Comparison of ENCODE assay signal across 8 cellular contexts in the genomic region with DNA sequence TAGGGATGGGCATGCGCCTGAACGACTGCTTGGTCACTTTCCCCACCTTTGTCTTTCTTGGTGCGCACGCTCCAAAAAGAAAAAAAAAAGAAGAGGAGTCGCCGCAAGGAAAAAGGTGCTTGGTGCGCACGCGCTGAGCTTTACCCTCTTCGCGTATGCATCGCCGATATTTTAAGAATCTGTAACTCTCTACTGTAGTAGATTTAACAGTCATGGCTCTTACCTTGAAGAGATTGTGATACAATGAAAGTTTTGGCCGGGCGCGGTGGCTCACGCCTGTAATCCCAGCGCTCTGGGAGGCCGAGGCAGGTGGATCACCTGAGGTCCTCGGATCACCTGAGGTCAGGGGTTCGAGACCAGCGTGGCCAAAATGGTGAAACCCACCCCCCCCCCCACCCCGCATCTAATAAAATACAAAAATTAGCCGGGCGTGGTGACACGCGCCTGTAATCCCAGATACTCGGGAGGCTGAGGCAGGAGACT. TPM values are rescaled to one million over a fixed set of nuclear protein-coding genes. Genes with fewer than 3 reads are reported as not detected.
DNase-seq lines count a peak whose midpoint lies in the region; ATAC-seq, FAIRE-seq and TF ChIP-seq lines count a peak whose summit lies in the region.

No MANE protein-coding gene starts in this region.

- no peaks in the 10 kb centered on the region for H3K9me3 Mint-ChIP-seq in activated CD8-positive, alpha-beta memory T cell treated with anti-CD3 and anti-CD28 coated beads, Interleukin-2, amount 10 ng/mL, durations not matched to agents 7 days and 5 days (ENCODE audit: low read depth)
- H3K9me3 Mint-ChIP-seq in activated naive CD8-positive, alpha-beta T cell treated with anti-CD3 and anti-CD28 coated beads, Interleukin-2, amount 50 U/mL, for 24 hours: no peaks in the 10 kb centered on the region

- DNase-seq in activated CD8-positive, alpha-beta memory T cell treated with anti-CD3 and anti-CD28 coated beads, Interleukin-2, amount 10 ng/mL, durations not matched to agents 7 days and 5 days: no peak
- no peak for DNase-seq in activated CD8-positive, alpha-beta memory T cell treated with anti-CD3 and anti-CD28 coated beads for 24 hours
- no peak for DNase-seq in activated naive CD8-positive, alpha-beta T cell treated with anti-CD3 and anti-CD28 coated beads, Interleukin-2, amount 50 U/mL, for 24 hours
- DNase-seq in kidney (no peak), testis (no peak), RKO (ENCODE audit: low spot score) (no peak), kidney glomerular epithelial cell (lab: John Stamatoyannopoulos, UW) (no peak)
- DNase-seq in activated CD4-positive, CD25-positive, alpha-beta regulatory T cell treated with anti-CD3 and anti-CD28 coated beads, Interleukin-2, amount 50 U/mL, for 72 hours: no peak

- H3K36me3 ChIP-seq in kidney (ENCODE audit: control insufficient read depth in 1 of 2, insufficient read depth in 2 of 2, low read length in 2 of 2) (peaks cover 0 to 3% of the 10 kb centered on the region in 2 donors), testis (ENCODE audit: low read depth, missing control alignments) (no peaks in the 10 kb centered on the region)

- H3K9me3 ChIP-seq in kidney (ENCODE audit: control insufficient read depth in 1 of 2, low read length in 2 of 2): no peaks in the 10 kb centered on the region
- H3K9me3 ChIP-seq in testis: no peaks in the 10 kb centered on the region

- peaks cover 17 to 22% of the 10 kb centered on the region in 2 donors for H3K4me1 ChIP-seq in kidney (ENCODE audit: control insufficient read depth in 1 of 2, insufficient read depth in 1 of 2, low read depth in 1 of 2, low read length in 2 of 2)
- peaks cover 23% of the 10 kb centered on the region for H3K4me1 ChIP-seq in testis

- H3K36me3 Mint-ChIP-seq in activated CD8-positive, alpha-beta memory T cell treated with anti-CD3 and anti-CD28 coated beads, Interleukin-2, amount 10 ng/mL, durations not matched to agents 7 days and 5 days: peaks cover 5% of the 10 kb centered on the region
- H3K36me3 Mint-ChIP-seq in activated naive CD8-positive, alpha-beta T cell treated with anti-CD3 and anti-CD28 coated beads, Interleukin-2, amount 50 U/mL, for 24 hours (ENCODE audit: low read depth): peaks cover 17% of the 10 kb centered on the region

- no peaks in the 10 kb centered on the region for H3K27me3 ChIP-seq in testis

- no peak for TF ChIP-seq POLR2A in testis (IDR thresholded peaks at IDR 0.05)

- CTCF ChIA-PET in activated CD8-positive, alpha-beta memory T cell treated with anti-CD3 and anti-CD28 coated beads, Interleukin-2, amount 10 ng/mL, durations not matched to agents 7 days and 5 days (lab: Charles Lee): interaction anchor here (0.6 to 6.0 kb wide), 23 partner anchors 10 to 580 kb away, joined by 3 to 58 read pairs (median 4); a partner anchor contains a TSS

- peak overlapping the region; percentile 87 for H3K27ac Mint-ChIP-seq in activated CD8-positive, alpha-beta memory T cell treated with anti-CD3 and anti-CD28 coated beads, Interleukin-2, amount 10 ng/mL, durations not matched to agents 7 days and 5 days
- peak overlapping the region; percentile 95 for H3K27ac Mint-ChIP-seq in activated naive CD8-positive, alpha-beta T cell treated with anti-CD3 and anti-CD28 coated beads, Interleukin-2, amount 50 U/mL, for 24 hours

- WGBS in testis, 2 donors: 3% methylated on average over 25 to 28 of the region's 28 CpGs

- peak overlapping the region; percentile 77 for H3K4me3 Mint-ChIP-seq in activated CD8-positive, alpha-beta memory T cell treated with anti-CD3 and anti-CD28 coated beads, Interleukin-2, amount 10 ng/mL, durations not matched to agents 7 days and 5 days
- peak overlapping the region; percentile 89 for H3K4me3 Mint-ChIP-seq in activated naive CD8-positive, alpha-beta T cell treated with anti-CD3 and anti-CD28 coated beads, Interleukin-2, amount 50 U/mL, for 24 hours

- no peaks in the 10 kb centered on the region for H3K27me3 Mint-ChIP-seq in activated CD8-positive, alpha-beta memory T cell treated with anti-CD3 and anti-CD28 coated beads, Interleukin-2, amount 10 ng/mL, durations not matched to agents 7 days and 5 days
- H3K27me3 Mint-ChIP-seq in activated naive CD8-positive, alpha-beta T cell treated with anti-CD3 and anti-CD28 coated beads, Interleukin-2, amount 50 U/mL, for 24 hours: peaks cover 1% of the 10 kb centered on the region

- TF ChIP-seq CTCF in kidney (IDR thresholded peaks at IDR 0.05; ENCODE audit: borderline replicate concordance, extremely low read depth, insufficient read depth) (peak; percentile 1), testis (IDR thresholded peaks at IDR 0.05) (no peak)

- no peak for ATAC-seq in activated CD8-positive, alpha-beta memory T cell treated with anti-CD3 and anti-CD28 coated beads, Interleukin-2, amount 10 ng/mL, durations not matched to agents 7 days and 5 days
- no peak for ATAC-seq in activated naive CD8-positive, alpha-beta T cell treated with anti-CD3 and anti-CD28 coated beads, Interleukin-2, amount 50 U/mL, for 24 hours

- H3K4me1 Mint-ChIP-seq in activated CD8-positive, alpha-beta memory T cell treated with anti-CD3 and anti-CD28 coated beads, Interleukin-2, amount 10 ng/mL, durations not matched to agents 7 days and 5 days: peaks cover 30% of the 10 kb centered on the region
- peaks cover 38% of the 10 kb centered on the region for H3K4me1 Mint-ChIP-seq in activated naive CD8-positive, alpha-beta T cell treated with anti-CD3 and anti-CD28 coated beads, Interleukin-2, amount 50 U/mL, for 24 hours

- FAIRE-seq in kidney (lab: Jason Lieb, UNC): no peak

- H3K27ac ChIP-seq in kidney (ENCODE audit: low read depth in 2 of 2, low read length in 2 of 2) (peak overlapping the region; percentile 76 to 87), testis (peak overlapping the region; percentile 81 to 96)

- intact Hi-C loops in kidney (cut with DNase I): no loop called here
- intact Hi-C loops in testis (cut with DNase I; ENCODE audit: low total_unique reads): no loop called here

- peak overlapping the region in 1 of 2 donors; percentile 67 for H3K9ac ChIP-seq in kidney (ENCODE audit: low read length in 2 of 2)

- H3K4me3 ChIP-seq in kidney (ENCODE audit: low read length in 2 of 2) (peak overlapping the region; percentile 75 to 76), testis (peak overlapping the region; percentile 85 to 87)

RNA-seq across cellular contexts. Expression of a gene that starts 0.6 kb away (rescaled TPM):
- total RNA-seq in activated CD8-positive, alpha-beta memory T cell treated with anti-CD3 and anti-CD28 coated beads, Interleukin-2, amount 10 ng/mL, durations not matched to agents 7 days and 5 days: 10 to 100 TPM; 30.7 to 40.5 TPM
- total RNA-seq in kidney (29.3 TPM), testis (10 to 100 TPM; 53.8 to 60.3 TPM)
- polyA plus RNA-seq in kidney (ENCODE audit: insufficient read depth, low read depth, low replicate concordance) (59.2 TPM), testis (ENCODE audit: insufficient read depth, low read depth, low replicate concordance) (76.0 TPM)

RNA-seq across cellular contexts. Expression of a gene that starts 12.3 kb away (rescaled TPM):
- total RNA-seq in activated CD8-positive, alpha-beta memory T cell treated with anti-CD3 and anti-CD28 coated beads, Interleukin-2, amount 10 ng/mL, durations not matched to agents 7 days and 5 days: 10 to 100 TPM; 21.5 to 28.0 TPM
- total RNA-seq in kidney (74.7 TPM), testis (100 to 1,000 TPM; 108 to 112 TPM)
- polyA plus RNA-seq in kidney (ENCODE audit: insufficient read depth, low read depth, low replicate concordance) (430 TPM), testis (ENCODE audit: insufficient read depth, low read depth, low replicate concordance) (128 TPM)

RNA-seq across cellular contexts. Expression of a gene that starts 14.6 kb away (rescaled TPM):
- total RNA-seq in activated CD8-positive, alpha-beta memory T cell treated with anti-CD3 and anti-CD28 coated beads, Interleukin-2, amount 10 ng/mL, durations not matched to agents 7 days and 5 days: not detected
- 0.57 TPM for total RNA-seq in kidney
- polyA plus RNA-seq in kidney (ENCODE audit: insufficient read depth, low read depth, low replicate concordance): 4.6 TPM
- 1 to 10 TPM; 3.2 to 6.1 TPM for total RNA-seq in testis
- polyA plus RNA-seq in testis (ENCODE audit: insufficient read depth, low read depth, low replicate concordance): 17.8 TPM

RNA-seq across cellular contexts. Expression of a gene that starts 25.4 kb away (rescaled TPM):
- total RNA-seq in activated CD8-positive, alpha-beta memory T cell treated with anti-CD3 and anti-CD28 coated beads, Interleukin-2, amount 10 ng/mL, durations not matched to agents 7 days and 5 days: under 1 TPM; 0.21 to 0.35 TPM
- total RNA-seq in kidney (0.88 TPM), testis (1 to 10 TPM; 2.8 to 4.0 TPM)
- polyA plus RNA-seq in kidney (ENCODE audit: insufficient read depth, low read depth, low replicate concordance) (0.80 TPM), testis (ENCODE audit: insufficient read depth, low read depth, low replicate concordance) (2.6 TPM)

RNA-seq across cellular contexts. Expression of a gene that starts 31.7 kb away (rescaled TPM):
- 10 to 100 TPM; 57.6 to 76.9 TPM for total RNA-seq in activated CD8-positive, alpha-beta memory T cell treated with anti-CD3 and anti-CD28 coated beads, Interleukin-2, amount 10 ng/mL, durations not matched to agents 7 days and 5 days
- 54.2 TPM for total RNA-seq in kidney
- polyA plus RNA-seq in kidney (ENCODE audit: insufficient read depth, low read depth, low replicate concordance): 145 TPM
- 10 to 100 TPM; 55.7 to 88.7 TPM for total RNA-seq in testis
- 60.9 TPM for polyA plus RNA-seq in testis (ENCODE audit: insufficient read depth, low read depth, low replicate concordance)
